1 cellular context compared by ENCODE assay signal in genomic region chr1:235083589-235084323, GRCh38.
A peak's percentile ranks its signal among the peaks of the same experiment; 100 is the strongest.
TF ChIP-seq lines count a peak whose summit lies in the region.

No MANE protein-coding gene starts in this region.

TF ChIP-seq in GM12878, 131 proteins besides CTCF, POLR2A, EP300 and RAD21 (continued from another document and continues in another):
- no peak for TF ChIP-seq RUNX3 (IDR thresholded peaks at IDR 0.05; ENCODE audit: low read length)
- TF ChIP-seq ZNF592 (IDR thresholded peaks at IDR 0.05), result peak; percentile 87; the same call in 1 of the 2 replicates
- no peak for TF ChIP-seq BCLAF1 (IDR thresholded peaks at IDR 0.05)
- TF ChIP-seq HDAC2 (IDR thresholded peaks at IDR 0.05), result no peak
- peak; percentile 50 for TF ChIP-seq ZNF687 (IDR thresholded peaks at IDR 0.05)
- peak; percentile 80; the same call in 1 of the 2 replicates for TF ChIP-seq MYB (IDR thresholded peaks at IDR 0.05; ENCODE audit: borderline replicate concordance, low read depth, low read length)
- TF ChIP-seq IRF3 (IDR thresholded peaks at IDR 0.05), result no peak
- TF ChIP-seq GABPA (IDR thresholded peaks at IDR 0.05; ENCODE audit: low read depth), result no peak
- no peak for TF ChIP-seq ZNF274 (IDR thresholded peaks at IDR 0.05; ENCODE audit: insufficient read depth, insufficient read length)
- TF ChIP-seq EED (IDR thresholded peaks at IDR 0.05; ENCODE audit: low read depth), result peak; percentile 69; the same call in 1 of the 2 replicates
- no peak for TF ChIP-seq SUZ12 (IDR thresholded peaks at IDR 0.05; ENCODE audit: unreplicated experiment)
- TF ChIP-seq CREM (IDR thresholded peaks at IDR 0.05; ENCODE audit: low read depth), result peak; percentile 9; the same call in 1 of the 2 replicates
- TF ChIP-seq MYC (IDR thresholded peaks at IDR 0.05; ENCODE audit: insufficient read depth, insufficient read length, insufficient replicate concordance, low read length, severe bottlenecking), result no peak
- TF ChIP-seq ZBTB33 (IDR thresholded peaks at IDR 0.05), result no peak
- no peak for TF ChIP-seq NR2C2 (IDR thresholded peaks at IDR 0.05; ENCODE audit: borderline replicate concordance, control insufficient read depth, insufficient read length, low read depth)
- TF ChIP-seq YY1 (IDR thresholded peaks at IDR 0.05; ENCODE audit: low read depth, low read length), result peak; percentile 82
- TF ChIP-seq JUND (IDR thresholded peaks at IDR 0.05; ENCODE audit: low read depth, low read length), result no peak
- no peak for TF ChIP-seq ZNF622 (IDR thresholded peaks at IDR 0.05)
- no peak for TF ChIP-seq CBX5 (IDR thresholded peaks at IDR 0.05; ENCODE audit: low read depth)
- TF ChIP-seq NFYA (IDR thresholded peaks at IDR 0.05; ENCODE audit: borderline replicate concordance, low read depth, low read length), result no peak
- TF ChIP-seq KDM1A (IDR thresholded peaks at IDR 0.05; ENCODE audit: borderline replicate concordance), result no peak
- TF ChIP-seq IKZF2 (IDR thresholded peaks at IDR 0.05), result peak; percentile 84 to 86
- TF ChIP-seq IRF5 (IDR thresholded peaks at IDR 0.05; ENCODE audit: borderline replicate concordance), result no peak
- TF ChIP-seq ESRRA (IDR thresholded peaks at IDR 0.05; ENCODE audit: low read length), result 0 out of 2 replicates have a peak, but pooled peaks have one; percentile 35
- TF ChIP-seq CHD1 (IDR thresholded peaks at IDR 0.05; ENCODE audit: low read depth, low read length), result no peak
- TF ChIP-seq BMI1 (IDR thresholded peaks at IDR 0.05; ENCODE audit: borderline replicate concordance), result 0 out of 2 replicates have a peak, but pooled peaks have one; percentile 7
- peak; percentile 21 for TF ChIP-seq MEF2B (IDR thresholded peaks at IDR 0.05; ENCODE audit: partially characterized antibody, poor library complexity, severe bottlenecking)
- TF ChIP-seq DPF2 (IDR thresholded peaks at IDR 0.05), result no peak; the same call in 1 of the 2 replicates
- no peak for TF ChIP-seq PAX8 (IDR thresholded peaks at IDR 0.05)
- no peak for TF ChIP-seq EZH2 (IDR thresholded peaks at IDR 0.05; ENCODE audit: borderline replicate concordance, control insufficient read depth, low read depth, low read length)
- TF ChIP-seq POU2F2 (IDR thresholded peaks at IDR 0.05; ENCODE audit: borderline replicate concordance, low read depth, low read length), result peak; percentile 78
- no peak for TF ChIP-seq CBFB (IDR thresholded peaks at IDR 0.05; ENCODE audit: low read depth)
- no peak for TF ChIP-seq NFIC (IDR thresholded peaks at IDR 0.05; ENCODE audit: low read depth, low read length)
- peak; percentile 85 for TF ChIP-seq MLLT1 (IDR thresholded peaks at IDR 0.05)
- peak; percentile 57 for TF ChIP-seq IRF4 (IDR thresholded peaks at IDR 0.05; ENCODE audit: low read depth, low read length)
- no peak for TF ChIP-seq NR2C1 (IDR thresholded peaks at IDR 0.05)
- TF ChIP-seq USF1 (IDR thresholded peaks at IDR 0.05; ENCODE audit: borderline replicate concordance, extremely low read length, insufficient read depth, low read depth, low read length), result no peak
- TF ChIP-seq HDGF (IDR thresholded peaks at IDR 0.05), result 0 out of 2 replicates have a peak, but pooled peaks have one; percentile 46
- no peak for TF ChIP-seq HSF1 (IDR thresholded peaks at IDR 0.05; ENCODE audit: low read depth, low read length)
